In the genomic region with DNA sequence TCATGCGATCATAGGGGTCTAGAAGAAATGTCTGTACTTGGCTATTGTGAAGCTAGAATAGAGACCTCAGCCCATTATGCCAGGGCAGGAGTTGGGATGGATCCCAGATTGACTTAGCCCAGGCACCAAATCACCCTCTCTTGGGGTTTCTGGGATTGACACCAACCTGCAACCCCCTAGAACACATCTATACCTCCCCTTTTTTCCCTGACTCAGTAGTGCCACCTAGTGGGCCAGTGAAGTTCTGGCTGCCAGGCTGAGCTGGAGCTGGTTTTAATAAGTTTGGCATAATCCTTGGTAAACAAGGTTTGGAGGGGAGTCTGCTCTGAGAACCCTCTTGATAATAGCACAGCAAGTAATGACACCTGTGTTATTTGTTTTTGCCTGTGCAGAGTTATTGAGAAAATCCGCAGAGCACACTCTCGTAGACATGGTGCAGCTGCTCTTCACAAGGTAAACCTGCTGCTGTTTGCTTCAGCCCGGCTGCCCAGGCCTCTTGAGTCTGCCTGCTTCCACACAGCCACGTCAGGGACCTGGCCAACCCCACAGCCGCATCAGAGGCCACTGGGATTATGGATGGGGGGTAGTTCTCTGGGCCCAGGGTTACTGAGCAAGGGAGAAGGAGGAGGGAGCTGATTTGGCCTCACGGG, we compare ENCODE assay signal across 8 cellular contexts. TPM values are rescaled to one million over a fixed set of nuclear protein-coding genes. Genes with fewer than 3 reads are reported as not detected.
A peak's percentile ranks its signal among the peaks of the same experiment; 100 is the strongest.
DNase-seq lines count a peak whose midpoint lies in the region; ATAC-seq and TF ChIP-seq lines count a peak whose summit lies in the region.

No MANE protein-coding gene starts in this region.

- H3K27me3 ChIP-seq in effector memory CD4-positive, alpha-beta T cell (replicated peaks; ENCODE audit: control insufficient read depth, insufficient read depth, low read length, poor library complexity, severe bottlenecking) = no peaks in the 10 kb centered on the region

- POLR2A ChIA-PET in activated CD8-positive, alpha-beta T cell treated with anti-CD3 and anti-CD28 coated beads for 36 hours (lab: Charles Lee) = interaction anchor here (0.6 to 1.5 kb wide), 5 partner anchors 14 to 187 kb away, joined by 3 to 6 read pairs (median 4); no protein-coding TSS in a partner anchor

- H3K4me3 Mint-ChIP-seq in activated CD8-positive, alpha-beta T cell treated with anti-CD3 and anti-CD28 coated beads for 36 hours = no peak overlapping the region

- H3K4me1 Mint-ChIP-seq in activated CD8-positive, alpha-beta T cell treated with anti-CD3 and anti-CD28 coated beads for 36 hours (ENCODE audit: low read depth) = peaks cover 6% of the 10 kb centered on the region

- CTCF ChIA-PET in activated CD8-positive, alpha-beta T cell treated with anti-CD3 and anti-CD28 coated beads for 36 hours (lab: Charles Lee) = interaction anchor here (0.6 to 26.1 kb wide), 63 partner anchors 10 to 256 kb away, joined by 3 to 886 read pairs (median 5); a partner anchor contains a TSS

- H3K36me3 Mint-ChIP-seq in activated CD8-positive, alpha-beta T cell treated with anti-CD3 and anti-CD28 coated beads for 36 hours (ENCODE audit: low read depth) = peaks cover 14% of the 10 kb centered on the region

- no peaks in the 10 kb centered on the region for H3K9me3 Mint-ChIP-seq in activated CD8-positive, alpha-beta T cell treated with anti-CD3 and anti-CD28 coated beads for 36 hours

- H3K4me3 ChIP-seq in effector memory CD4-positive, alpha-beta T cell (ENCODE audit: insufficient read depth, low read depth, low read length, poor library complexity, severe bottlenecking) = no peak overlapping the region

- H3K9me3 ChIP-seq in effector memory CD4-positive, alpha-beta T cell (ENCODE audit: control insufficient read depth, low read length) = no peaks in the 10 kb centered on the region

- TF ChIP-seq CTCF in AG09319 (IDR thresholded peaks at IDR 0.05; ENCODE audit: low read depth, low read length) = peak; percentile 91
- TF ChIP-seq CTCF in activated CD8-positive, alpha-beta T cell treated with anti-CD3 and anti-CD28 coated beads for 36 hours (IDR thresholded peaks at IDR 0.05) = peak; percentile 98

- no peak overlapping the region for H3K27ac Mint-ChIP-seq in activated CD8-positive, alpha-beta T cell treated with anti-CD3 and anti-CD28 coated beads for 36 hours

- no peak overlapping the region for H3K27ac ChIP-seq in effector memory CD4-positive, alpha-beta T cell (ENCODE audit: insufficient read depth, low read length, poor library complexity, severe bottlenecking)

- H3K36me3 ChIP-seq in effector memory CD4-positive, alpha-beta T cell (ENCODE audit: control insufficient read depth, insufficient read depth, low read length) = peaks cover 51% of the 10 kb centered on the region

- no peaks in the 10 kb centered on the region for H3K27me3 Mint-ChIP-seq in activated CD8-positive, alpha-beta T cell treated with anti-CD3 and anti-CD28 coated beads for 36 hours

- peak; percentile 86 for ATAC-seq in activated CD8-positive, alpha-beta T cell treated with anti-CD3 and anti-CD28 coated beads for 36 hours
- no peak for ATAC-seq in GM19395 (IDR thresholded peaks at IDR 0.05; ENCODE audit: unreplicated experiment)

- DNase-seq in AG09319 (ENCODE audit: extremely low read depth, low read depth) (peak; percentile 22), H4 (ENCODE audit: low spot score) (peak; percentile 33), NCI-H69 (lab: John Stamatoyannopoulos, UW) (peak; percentile 71), middle frontal gyrus (ENCODE audit: extremely low spot score, low spot score) (peak; percentile 22)
- DNase-seq in activated CD8-positive, alpha-beta T cell treated with anti-CD3 and anti-CD28 coated beads for 36 hours = peak; percentile 79
- peak; percentile 37 to 58 (median 44) for DNase-seq in effector memory CD4-positive, alpha-beta T cell
- peak; percentile 58 for DNase-seq in stimulated activated CD8-positive, alpha-beta memory T cell treated with anti-CD3 and anti-CD28 coated beads, Interleukin-4, amount 100 ng/mL, for 24 hours (ENCODE audit: low read depth)

- H3K4me1 ChIP-seq in effector memory CD4-positive, alpha-beta T cell (ENCODE audit: control insufficient read depth, insufficient read depth, low read length, poor library complexity, severe bottlenecking) = no peaks in the 10 kb centered on the region

- intact Hi-C loops in activated CD8-positive, alpha-beta T cell treated with anti-CD3 and anti-CD28 coated beads for 36 hours (cut with micrococcal nuclease) = loop anchor here (1.0 kb wide), 1 partner anchor 121 kb away; no protein-coding TSS in a partner anchor

RNA-seq across cellular contexts. Expression of a gene that starts 43.3 kb away (rescaled TPM):
- 6.1 and 6.7 TPM in 2 replicates for total RNA-seq in H4 (2014; rRNA removed; shearing (Covaris generic))
- total RNA-seq in activated CD8-positive, alpha-beta T cell treated with anti-CD3 and anti-CD28 coated beads for 36 hours = 100 to 1,000 TPM; 251 to 253 TPM

Comparison
In these comparisons a context has a peak if more than half of its experiments do, and no peak if none do; other contexts are left out.
1. DNase-seq: peak in every context shown above with its lines; median percentile 79 in activated CD8-positive, alpha-beta T cell treated with anti-CD3 and anti-CD28 coated beads for 36 hours; 71 in NCI-H69; 58 in stimulated activated CD8-positive, alpha-beta memory T cell treated with anti-CD3 and anti-CD28 coated beads, Interleukin-4, amount 100 ng/mL, for 24 hours; 44 in effector memory CD4-positive, alpha-beta T cell; 33 in H4; 22 in AG09319; 22 in middle frontal gyrus.
2. RNA of a gene that starts 43.3 kb away (total RNA-seq): 251 to 253 TPM in activated CD8-positive, alpha-beta T cell treated with anti-CD3 and anti-CD28 coated beads for 36 hours; 6.1 to 6.7 TPM in H4; every median in the first group is over 10 times any median in the second.